16 cellular contexts compared by ENCODE assay signal in the genomic region with DNA sequence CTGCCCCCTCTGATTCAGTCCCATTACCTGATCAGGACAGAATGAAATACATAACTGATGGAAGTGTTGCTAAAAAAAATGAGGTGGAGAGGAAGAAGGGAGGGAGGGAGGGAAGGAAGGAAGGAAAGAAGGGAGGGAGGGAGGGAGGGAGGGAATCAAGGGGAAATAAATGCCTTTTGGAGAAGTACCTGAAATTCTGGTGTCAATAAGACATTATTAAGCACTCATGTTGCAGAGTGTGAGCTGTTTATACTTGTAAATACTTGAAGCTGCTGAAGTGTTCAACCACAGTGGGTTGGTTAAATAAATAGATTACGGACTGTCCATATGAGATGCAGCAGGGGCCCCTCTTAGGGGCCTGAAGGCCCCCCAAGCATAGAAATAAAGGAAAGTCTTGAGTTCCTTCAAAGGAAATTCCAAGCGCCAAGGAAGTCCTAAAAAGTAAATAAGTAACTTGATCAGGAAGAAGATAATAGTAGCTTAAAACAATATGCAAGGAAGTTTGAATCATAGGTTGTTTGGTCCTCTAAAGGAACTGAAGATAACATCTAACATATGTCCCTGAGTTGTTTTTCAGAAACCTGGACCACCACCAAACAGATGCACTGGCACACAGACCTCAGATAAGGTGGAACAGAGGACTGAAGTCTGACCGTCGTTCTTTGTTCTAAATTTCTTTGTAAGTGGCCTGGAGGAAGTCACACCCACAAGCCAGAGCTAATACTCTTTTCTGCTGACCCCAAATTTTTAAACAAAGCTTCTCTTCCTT.
DNase-seq lines count a peak whose midpoint lies in the region; ATAC-seq and TF ChIP-seq lines count a peak whose summit lies in the region.
"Had no signal": no experiment of that assay in that cellular context is flagged by ENCODE, and none has a peak within 500 bp of the region (broad histone marks: within the 10 kb centered on the region; RNA-seq: fewer than 3 reads in every experiment).

No MANE protein-coding gene starts in this region.

- H3K9me3 ChIP-seq in heart right ventricle (no peaks in the 10 kb centered on the region), right atrium auricular region (no peaks in the 10 kb centered on the region), upper lobe of left lung (no peaks in the 10 kb centered on the region)

- intact Hi-C loops in heart right ventricle (cut with DNase I), result loop anchor here in 4 of 10 donors (5.0 to 10.0 kb wide), 4 partner anchors 107 to 627 kb away; no protein-coding TSS in a partner anchor

- TF ChIP-seq EP300 in upper lobe of left lung (IDR thresholded peaks at IDR 0.05), result no peak

- H3K27ac ChIP-seq in heart right ventricle, result peak overlapping the region in 5 of 10 donors; percentile 51 to 79 (median 66)
- no peak overlapping the region for H3K27ac ChIP-seq in right atrium auricular region
- peak overlapping the region in 3 of 4 donors; percentile 1 to 57 (median 35) for H3K27ac ChIP-seq in upper lobe of left lung

- DNase-seq in heart right ventricle (peak in 1 of 2 donors; percentile 63), right atrium auricular region (ENCODE audit: low spot score) (no peak), OCI-M1 (lab: John Stamatoyannopoulos, UW) (peak; percentile 1), glomerular endothelial cell (ENCODE audit: extremely low read depth, low read depth, low spot score) (peak; percentile 66), upper lobe of left lung (no peak), NCI-H345 treated with DMSO at 0.1 percent for 48 hours (lab: John Stamatoyannopoulos, UW; ENCODE audit: unreplicated experiment) (no peak)
- DNase-seq: CD4-positive, CD25-positive, alpha-beta regulatory T cell; GF-D8; KBM-7; NCI-H146; NCI-H2081 treated with DMSO at 0.1 percent for 48 hours; NCI-H345; NCI-H526 treated with DMSO at 0.1 percent for 48 hours; NK-92 treated with Interleukin-12 subunit alpha and Interleukin-12 subunit beta, amount 100 ng/mL, for 24 hours had no signal

- H3K36me3 ChIP-seq in heart right ventricle (no peaks in the 10 kb centered on the region), right atrium auricular region (no peaks in the 10 kb centered on the region), upper lobe of left lung (no peaks in the 10 kb centered on the region)

- WGBS in heart right ventricle, 2 donors, result 53 to 61% methylated on average over 4 of the region's 4 CpGs
- WGBS in upper lobe of left lung, 2 donors, result 36 to 47% methylated on average over 4 of the region's 4 CpGs

- TF ChIP-seq CTCF in heart right ventricle (IDR thresholded peaks at IDR 0.05), result no peak
- TF ChIP-seq CTCF in right atrium auricular region (IDR thresholded peaks at IDR 0.05), result no peak
- no peak for TF ChIP-seq CTCF in upper lobe of left lung (IDR thresholded peaks at IDR 0.05)

- H3K27me3 ChIP-seq in heart right ventricle (no peaks in the 10 kb centered on the region), right atrium auricular region (no peaks in the 10 kb centered on the region), upper lobe of left lung (no peaks in the 10 kb centered on the region)

- H3K4me3 ChIP-seq in heart right ventricle, result no peak overlapping the region
- H3K4me3 ChIP-seq in right atrium auricular region, result no peak overlapping the region
- H3K4me3 ChIP-seq in upper lobe of left lung, result no peak overlapping the region

- TF ChIP-seq POLR2A in upper lobe of left lung (IDR thresholded peaks at IDR 0.05), result no peak

- ATAC-seq in heart right ventricle (peak; percentile 65 to 86 (median 82)), upper lobe of left lung (ENCODE audit: low FRiP score in 2 of 2) (no peak), GM21576 (IDR thresholded peaks at IDR 0.05; ENCODE audit: unreplicated experiment) (no peak), GM18873 (IDR thresholded peaks at IDR 0.05; ENCODE audit: low FRiP score, unreplicated experiment) (no peak)

- H3K4me1 ChIP-seq in heart right ventricle (peaks cover 0 to 70% (median 21%) of the 10 kb centered on the region in 9 donors), right atrium auricular region (peaks cover 0 to 9% of the 10 kb centered on the region in 2 donors), upper lobe of left lung (peaks cover 2 to 17% (median 12%) of the 10 kb centered on the region in 4 donors)

Comparison
In these comparisons a context has a peak if more than half of its experiments do, and no peak if none do; other contexts are left out.
1. ATAC-seq: peak in heart right ventricle (8 of 8); none in upper lobe of left lung (0 of 2), GM21576 (single experiment) and GM18873 (single experiment).
2. DNase-seq: peak in OCI-M1 (single experiment) and glomerular endothelial cell (single experiment); none in right atrium auricular region (single experiment), upper lobe of left lung (0 of 2) and NCI-H345 treated with DMSO at 0.1 percent for 48 hours (single experiment).
3. H3K27ac ChIP-seq: peak in upper lobe of left lung (3 of 4); none in right atrium auricular region (0 of 2).